In the genomic region with DNA sequence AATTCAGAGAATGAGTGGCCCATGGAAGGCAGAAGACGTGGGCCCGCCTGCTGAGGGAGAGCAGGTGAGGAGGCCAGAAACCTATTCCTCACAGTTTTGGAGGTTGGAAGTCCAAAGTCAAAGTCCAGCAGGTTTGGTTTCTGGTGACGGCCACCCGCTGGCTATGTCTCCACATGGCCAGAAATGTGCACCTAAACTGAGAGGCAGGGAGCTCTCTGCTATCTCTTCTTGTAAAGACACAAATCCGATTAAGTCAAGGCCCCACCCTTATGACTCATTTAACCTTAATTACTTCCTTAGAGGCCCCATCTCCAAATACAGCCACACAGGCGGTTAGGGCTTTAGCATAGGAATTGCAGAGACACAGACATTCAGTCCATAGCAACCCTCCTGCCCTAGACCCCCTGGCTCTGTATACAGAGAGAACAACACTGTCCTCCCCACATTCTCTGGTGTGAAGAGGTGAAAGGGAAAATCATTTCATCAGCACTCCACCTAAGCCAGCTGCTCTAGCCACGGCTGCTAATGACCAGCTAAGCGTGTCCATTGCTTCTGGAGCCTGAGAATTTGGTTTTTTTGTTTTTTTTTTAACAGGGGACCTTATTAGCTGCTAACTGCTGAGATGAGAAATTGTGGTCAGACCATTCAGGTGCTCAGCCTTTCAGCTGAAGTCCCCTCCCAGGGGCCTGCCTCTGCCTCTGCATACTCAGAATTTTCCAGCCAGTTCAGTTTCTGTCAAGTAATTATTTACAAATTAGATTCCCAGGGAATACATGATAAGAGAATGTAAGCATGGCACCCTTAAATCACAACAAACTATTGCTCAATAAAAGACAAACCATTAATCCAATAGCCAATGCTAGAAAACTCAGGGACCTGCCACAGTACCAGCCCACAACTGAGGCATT, we compare ENCODE assay signal across 8 cellular contexts.
DNase-seq lines count a peak whose midpoint lies in the region; ATAC-seq and TF ChIP-seq lines count a peak whose summit lies in the region.

No MANE protein-coding gene starts in this region.

- no peaks in the 10 kb centered on the region for H3K9me3 Mint-ChIP-seq in endothelial cell (ENCODE audit: unreplicated experiment)

- peak; percentile 77 for ATAC-seq in HG02981 (IDR thresholded peaks at IDR 0.05; ENCODE audit: unreplicated experiment)
- peak; percentile 31 for ATAC-seq in esophagus mucosa

- H3K4me3 Mint-ChIP-seq in endothelial cell (ENCODE audit: unreplicated experiment) = no peak overlapping the region

- no peaks in the 10 kb centered on the region for H3K36me3 Mint-ChIP-seq in endothelial cell (ENCODE audit: low read depth, unreplicated experiment)

- peak; percentile 60 for DNase-seq in activated CD8-positive, alpha-beta memory T cell treated with anti-CD3 and anti-CD28 coated beads for 24 hours
- DNase-seq in activated CD8-positive, alpha-beta memory T cell treated with anti-CD3 and anti-CD28 coated beads, Interleukin-2, amount 50 U/mL, for 4 hours = no peak
- DNase-seq in NOMO-1 treated with DMSO at 0.1 percent for 48 hours (lab: John Stamatoyannopoulos, UW; ENCODE audit: unreplicated experiment) (peak; percentile 98), endothelial cell (ENCODE audit: low spot score) (no peak), COR-L47 (lab: John Stamatoyannopoulos, UW) (no peak), 8988T (no peak)

- TF ChIP-seq CTCF in endothelial cell (IDR thresholded peaks at IDR 0.05; ENCODE audit: unreplicated experiment) = no peak

- H3K27ac Mint-ChIP-seq in endothelial cell (ENCODE audit: unreplicated experiment) = no peak overlapping the region

- peaks cover 7% of the 10 kb centered on the region for H3K27me3 Mint-ChIP-seq in endothelial cell (ENCODE audit: unreplicated experiment)

- H3K4me1 Mint-ChIP-seq in endothelial cell (ENCODE audit: unreplicated experiment) = peaks cover 11% of the 10 kb centered on the region

Comparison
In these comparisons a context has a peak if more than half of its experiments do, and no peak if none do; other contexts are left out.
1. DNase-seq: peak in activated CD8-positive, alpha-beta memory T cell treated with anti-CD3 and anti-CD28 coated beads for 24 hours (single experiment) and NOMO-1 treated with DMSO at 0.1 percent for 48 hours (single experiment); none in activated CD8-positive, alpha-beta memory T cell treated with anti-CD3 and anti-CD28 coated beads, Interleukin-2, amount 50 U/mL, for 4 hours (single experiment), endothelial cell (single experiment), COR-L47 (single experiment) and 8988T (single experiment).